In the genomic region with DNA sequence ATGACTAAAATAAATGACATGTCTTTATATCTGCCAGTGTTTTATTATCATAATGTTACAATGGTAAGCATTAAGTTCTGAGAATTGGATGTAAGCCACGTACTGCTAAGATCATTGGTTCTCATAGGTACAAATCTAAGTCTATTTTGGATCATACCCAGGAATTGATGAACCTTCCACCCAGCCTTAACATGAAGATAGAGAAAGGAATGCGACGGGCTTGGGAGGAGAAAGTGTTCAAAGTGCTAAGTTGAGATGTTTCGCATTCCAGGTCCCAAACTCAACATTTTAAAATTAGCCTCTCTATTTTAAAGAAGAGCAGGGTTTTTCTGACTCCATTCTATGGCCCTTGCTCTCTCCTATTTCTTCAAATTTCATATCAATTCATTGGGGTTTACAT, we compare ENCODE assay signal across 25 cellular contexts. TPM values are rescaled to one million over a fixed set of nuclear protein-coding genes. Genes with fewer than 3 reads are reported as not detected.
DNase-seq lines count a peak whose midpoint lies in the region; ATAC-seq, FAIRE-seq and TF ChIP-seq lines count a peak whose summit lies in the region.
"Had no signal": no experiment of that assay in that cellular context is flagged by ENCODE, and none has a peak within 500 bp of the region (broad histone marks: within the 10 kb centered on the region; RNA-seq: fewer than 3 reads in every experiment).

No MANE protein-coding gene starts in this region.

- H3K36me3 ChIP-seq in small intestine (ENCODE audit: control insufficient read depth in 2 of 2, insufficient read depth in 2 of 2, low read length in 2 of 2) (no peaks in the 10 kb centered on the region), sigmoid colon (no peaks in the 10 kb centered on the region)
- H3K36me3 ChIP-seq: ascending aorta, upper lobe of left lung had no signal

- no peak for ATAC-seq in HG03432 (IDR thresholded peaks at IDR 0.05; ENCODE audit: unreplicated experiment)
- ATAC-seq: mucosa of descending colon had no signal

- no peaks in the 10 kb centered on the region for H3K4me1 ChIP-seq in small intestine (ENCODE audit: control insufficient read depth in 2 of 2, insufficient read depth in 1 of 2, low read depth in 1 of 2, low read length in 1 of 2)
- no peaks in the 10 kb centered on the region for H3K4me1 ChIP-seq in sigmoid colon
- H3K4me1 ChIP-seq: ascending aorta, upper lobe of left lung had no signal

- no peak overlapping the region for H3K27ac Mint-ChIP-seq in endothelial cell (ENCODE audit: unreplicated experiment)
- H3K27ac Mint-ChIP-seq: activated CD4-positive, alpha-beta memory T cell treated with anti-CD3 and anti-CD28 coated beads for 36 hours; activated naive CD8-positive, alpha-beta T cell; activated T-helper 2 cell treated with anti-CD3 and anti-CD28 coated beads, Interferon-gamma antibody, Interleukin-2, Interleukin-4, amounts not matched to agents 10 μg/mL and 5 μg/mL and 100 μg/mL, durations not matched to agents 14 hours and 24 hours and 36 hours; B cell had no signal

- peak; percentile 44 for FAIRE-seq in small intestine (lab: Jason Lieb, UNC)
- FAIRE-seq: islet of Langerhans had no signal

- TF ChIP-seq CTCF in astrocyte of the spinal cord (IDR thresholded peaks at IDR 0.05; ENCODE audit: low read depth, low read length): no peak
- TF ChIP-seq CTCF in endothelial cell (IDR thresholded peaks at IDR 0.05; ENCODE audit: unreplicated experiment): no peak
- TF ChIP-seq CTCF in sigmoid colon (IDR thresholded peaks at IDR 0.05): no peak

- no peaks in the 10 kb centered on the region for H3K36me3 Mint-ChIP-seq in endothelial cell (ENCODE audit: low read depth, unreplicated experiment)
- H3K36me3 Mint-ChIP-seq: activated CD4-positive, alpha-beta memory T cell treated with anti-CD3 and anti-CD28 coated beads for 36 hours; activated naive CD8-positive, alpha-beta T cell had no signal

- in situ Hi-C loops in astrocyte of the spinal cord (cut with HindIII; ENCODE audit: low sequenced_read_pairs): no loop called here

- WGBS in small intestine, 3 donors: 52 to 76% (median 60%) methylated on average over 4 of the region's 4 CpGs
- WGBS in sigmoid colon, 2 donors: 81 to 90% methylated on average over 4 of the region's 4 CpGs

- H3K4me3 ChIP-seq in astrocyte of the spinal cord (ENCODE audit: low read depth, low read length) (no peak overlapping the region), small intestine (ENCODE audit: low read depth in 1 of 2, low read length in 2 of 2) (no peak overlapping the region), sigmoid colon (no peak overlapping the region)
- H3K4me3 ChIP-seq: ascending aorta, mucosa of descending colon, upper lobe of left lung had no signal

- no peak for TF ChIP-seq EP300 in sigmoid colon (IDR thresholded peaks at IDR 0.05)

- H3K9me3 Mint-ChIP-seq in endothelial cell (ENCODE audit: unreplicated experiment): no peaks in the 10 kb centered on the region
- H3K9me3 Mint-ChIP-seq: activated CD4-positive, alpha-beta memory T cell treated with anti-CD3 and anti-CD28 coated beads for 36 hours; activated T-helper 2 cell treated with anti-CD3 and anti-CD28 coated beads, Interferon-gamma antibody, Interleukin-2, Interleukin-4, amounts not matched to agents 10 μg/mL and 5 μg/mL and 100 μg/mL, durations not matched to agents 14 hours and 24 hours and 36 hours had no signal

- H3K4me3 Mint-ChIP-seq in endothelial cell (ENCODE audit: unreplicated experiment): no peak overlapping the region
- H3K4me3 Mint-ChIP-seq: activated CD4-positive, alpha-beta memory T cell treated with anti-CD3 and anti-CD28 coated beads for 36 hours; activated naive CD8-positive, alpha-beta T cell; B cell; neural crest cell had no signal

- TF ChIP-seq POLR2A in sigmoid colon (IDR thresholded peaks at IDR 0.05): no peak

- H3K9me3 ChIP-seq in small intestine (ENCODE audit: control insufficient read depth, low read depth) (no peaks in the 10 kb centered on the region), sigmoid colon (no peaks in the 10 kb centered on the region)
- H3K9me3 ChIP-seq: ascending aorta, mucosa of descending colon, upper lobe of left lung had no signal

- no peaks in the 10 kb centered on the region for H3K27me3 Mint-ChIP-seq in endothelial cell (ENCODE audit: unreplicated experiment)

- no peaks in the 10 kb centered on the region for H3K27me3 ChIP-seq in small intestine (ENCODE audit: control insufficient read depth in 2 of 2, insufficient read depth in 2 of 2, low read length in 2 of 2)
- H3K27me3 ChIP-seq in sigmoid colon: no peaks in the 10 kb centered on the region
- H3K27me3 ChIP-seq: ascending aorta, upper lobe of left lung had no signal

- DNase-seq in HK-2 (ENCODE audit: unreplicated experiment) (peak; percentile 4), astrocyte of the spinal cord (ENCODE audit: low read depth, low spot score) (peak; percentile 26), iris pigment epithelial cell (ENCODE audit: low read depth) (peak; percentile 65), small intestine (no peak), endothelial cell (ENCODE audit: low spot score) (no peak), GOT3 (lab: John Stamatoyannopoulos, UW) (no peak), sigmoid colon (no peak)
- DNase-seq: activated CD4-positive, alpha-beta memory T cell treated with anti-CD3 and anti-CD28 coated beads for 36 hours; DMS53; effector CD4-positive, alpha-beta T cell; hippocampal formation; mucosa of descending colon; NCI-H1092 treated with DMSO at 0.1 percent for 48 hours; NCI-H1930; posterior cingulate gyrus; SHP77; stimulated activated CD8-positive, alpha-beta memory T cell treated with anti-CD3 and anti-CD28 coated beads, Interleukin-4, amount 100 ng/mL, for 48 hours had no signal

- intact Hi-C loops in sigmoid colon (cut with DNase I): no loop called here

- no peaks in the 10 kb centered on the region for H3K4me1 Mint-ChIP-seq in endothelial cell (ENCODE audit: unreplicated experiment)
- H3K4me1 Mint-ChIP-seq: B cell, neural crest cell had no signal

- no peak overlapping the region for H3K27ac ChIP-seq in small intestine (ENCODE audit: low read depth in 1 of 2, low read length in 1 of 2)
- H3K27ac ChIP-seq in sigmoid colon: no peak overlapping the region
- H3K27ac ChIP-seq: ascending aorta, upper lobe of left lung had no signal

RNA-seq across cellular contexts. Expression of a gene that starts 54.9 kb away (rescaled TPM):
- polyA plus RNA-seq in small intestine: under 1 TPM in 1 of 3 donors, not detected in 2; 0.16 TPM
- 51.7 TPM for total RNA-seq in endothelial cell (ENCODE audit: unreplicated experiment)
- total RNA-seq in sigmoid colon: 10 to 100 TPM in 2 of 4 donors, 1 to 10 TPM in 2; 5.4 to 22.4 (median 12.9) TPM
- under 1 TPM in 2 of 3 donors, not detected in 1; under 0.01 to 0.58 TPM for polyA plus RNA-seq in sigmoid colon
- total RNA-seq: activated CD4-positive, alpha-beta memory T cell treated with anti-CD3 and anti-CD28 coated beads for 36 hours; activated T-helper 2 cell treated with anti-CD3 and anti-CD28 coated beads, Interferon-gamma antibody, Interleukin-2, Interleukin-4, amounts not matched to agents 10 μg/mL and 5 μg/mL and 100 μg/mL, durations not matched to agents 14 hours and 24 hours and 36 hours had no signal

Comparison
In these comparisons a context has a peak if more than half of its experiments do, and no peak if none do; other contexts are left out.
1. DNase-seq: peak in HK-2 (single experiment), astrocyte of the spinal cord (single experiment) and iris pigment epithelial cell (single experiment); none in small intestine (single experiment), endothelial cell (single experiment), GOT3 (single experiment) and sigmoid colon (single experiment).